Comparison of ENCODE assay signal across 1 cellular context in the genomic region with DNA sequence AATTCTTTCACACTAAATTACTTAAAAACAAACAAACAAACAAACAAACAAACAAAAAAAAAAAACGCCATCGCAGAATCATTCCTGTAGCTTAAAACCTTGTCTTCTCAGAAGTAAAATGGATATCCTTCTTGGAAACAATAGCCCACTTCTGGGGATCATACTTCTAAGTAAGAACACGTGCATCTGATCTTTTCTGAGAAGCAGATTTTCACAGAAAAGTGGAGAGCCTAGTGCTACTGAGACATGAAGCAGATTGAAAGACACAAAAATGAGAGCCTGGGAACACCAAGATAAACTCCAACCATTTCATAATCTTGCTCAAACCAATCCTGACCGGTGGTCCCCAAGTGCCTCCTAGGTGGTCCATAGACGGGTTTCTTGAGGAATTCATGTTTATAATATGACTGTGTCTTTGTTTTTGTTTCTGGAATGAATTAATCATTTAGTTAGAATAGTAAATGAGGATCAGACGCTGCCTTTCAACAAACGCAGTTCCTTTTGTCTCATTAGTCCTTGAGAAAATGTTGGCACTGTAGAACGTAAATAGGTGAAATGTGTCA.
TF ChIP-seq lines count a peak whose summit lies in the region.

No MANE protein-coding gene starts in this region.

TF ChIP-seq in IMR-90, 13 proteins besides CTCF, POLR2A, EP300 and RAD21:
- TF ChIP-seq, protein P1, sequence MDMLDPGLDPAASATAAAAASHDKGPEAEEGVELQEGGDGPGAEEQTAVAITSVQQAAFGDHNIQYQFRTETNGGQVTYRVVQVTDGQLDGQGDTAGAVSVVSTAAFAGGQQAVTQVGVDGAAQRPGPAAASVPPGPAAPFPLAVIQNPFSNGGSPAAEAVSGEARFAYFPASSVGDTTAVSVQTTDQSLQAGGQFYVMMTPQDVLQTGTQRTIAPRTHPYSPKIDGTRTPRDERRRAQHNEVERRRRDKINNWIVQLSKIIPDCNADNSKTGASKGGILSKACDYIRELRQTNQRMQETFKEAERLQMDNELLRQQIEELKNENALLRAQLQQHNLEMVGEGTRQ (IDR thresholded peaks at IDR 0.05; ENCODE audit: low read depth, low read length) = no peak
- no peak for TF ChIP-seq SMC3 (IDR thresholded peaks at IDR 0.05; ENCODE audit: low read depth, low read length)
- TF ChIP-seq RCOR1 (IDR thresholded peaks at IDR 0.05; ENCODE audit: insufficient replicate concordance, low read length) = no peak
- TF ChIP-seq, protein P2, sequence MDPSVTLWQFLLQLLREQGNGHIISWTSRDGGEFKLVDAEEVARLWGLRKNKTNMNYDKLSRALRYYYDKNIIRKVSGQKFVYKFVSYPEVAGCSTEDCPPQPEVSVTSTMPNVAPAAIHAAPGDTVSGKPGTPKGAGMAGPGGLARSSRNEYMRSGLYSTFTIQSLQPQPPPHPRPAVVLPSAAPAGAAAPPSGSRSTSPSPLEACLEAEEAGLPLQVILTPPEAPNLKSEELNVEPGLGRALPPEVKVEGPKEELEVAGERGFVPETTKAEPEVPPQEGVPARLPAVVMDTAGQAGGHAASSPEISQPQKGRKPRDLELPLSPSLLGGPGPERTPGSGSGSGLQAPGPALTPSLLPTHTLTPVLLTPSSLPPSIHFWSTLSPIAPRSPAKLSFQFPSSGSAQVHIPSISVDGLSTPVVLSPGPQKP (IDR thresholded peaks at IDR 0.05; ENCODE audit: borderline replicate concordance, low read depth, low read length) = no peak
- no peak for TF ChIP-seq MAZ (IDR thresholded peaks at IDR 0.05; ENCODE audit: borderline replicate concordance, low read depth, low read length)
- no peak for TF ChIP-seq CEBPB (IDR thresholded peaks at IDR 0.05; ENCODE audit: low read depth, low read length)
- no peak for TF ChIP-seq RFX5 (IDR thresholded peaks at IDR 0.05; ENCODE audit: low read depth, low read length)
- no peak for TF ChIP-seq MXI1 (IDR thresholded peaks at IDR 0.05; ENCODE audit: borderline replicate concordance, low read depth, low read length)
- no peak for TF ChIP-seq BHLHE40 (IDR thresholded peaks at IDR 0.05; ENCODE audit: low read depth, low read length)
- TF ChIP-seq MAFK (IDR thresholded peaks at IDR 0.05; ENCODE audit: low read depth, low read length) = no peak
- no peak for TF ChIP-seq FOS (IDR thresholded peaks at IDR 0.05; ENCODE audit: low read depth, low read length)
- no peak for TF ChIP-seq CHD1 (IDR thresholded peaks at IDR 0.05; ENCODE audit: low read depth, low read length)
- TF ChIP-seq NFE2L2 (IDR thresholded peaks at IDR 0.05; ENCODE audit: low read depth, low read length) = no peak
